14 cellular contexts compared by ENCODE assay signal in the genomic region with DNA sequence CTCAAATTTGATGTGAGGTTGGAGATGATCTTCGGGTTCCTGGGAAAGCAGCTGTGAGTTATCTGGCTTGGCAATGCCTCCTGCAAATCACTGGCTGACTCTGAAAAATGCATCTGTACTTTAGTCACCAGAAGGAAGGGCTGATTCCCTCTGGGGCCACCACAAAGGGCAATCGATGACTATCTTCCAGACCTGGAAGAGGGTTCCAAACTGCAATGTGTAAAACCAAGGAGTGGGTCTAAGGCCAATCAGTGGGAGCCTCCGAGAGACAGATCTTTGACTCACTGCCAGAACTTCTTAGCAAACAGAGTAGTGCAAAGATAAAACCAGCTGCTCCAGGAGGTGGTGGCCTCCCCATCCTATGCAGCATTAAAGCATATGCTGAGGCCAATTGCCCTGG. TPM values are rescaled to one million over a fixed set of nuclear protein-coding genes. Genes with fewer than 3 reads are reported as not detected.
DNase-seq lines count a peak whose midpoint lies in the region; TF ChIP-seq lines count a peak whose summit lies in the region.
"Had no signal": no experiment of that assay in that cellular context is flagged by ENCODE, and none has a peak within 500 bp of the region (broad histone marks: within the 10 kb centered on the region; RNA-seq: fewer than 3 reads in every experiment).

No MANE protein-coding gene starts in this region.

- peaks cover 9% of the 10 kb centered on the region for H3K27me3 Mint-ChIP-seq in chondrocyte (ENCODE audit: low read depth)
- H3K27me3 Mint-ChIP-seq in immature natural killer cell (ENCODE audit: low read depth in 3 of 3): peaks cover 8 to 15% (median 8%) of the 10 kb centered on the region in 3 donors

- TF ChIP-seq CTCF in NB4 (IDR thresholded peaks at IDR 0.05; ENCODE audit: low read depth, low read length): no peak
- TF ChIP-seq CTCF in chondrocyte (IDR thresholded peaks at IDR 0.05): no peak
- TF ChIP-seq CTCF in neutrophil (IDR thresholded peaks at IDR 0.05): no peak

- H3K4me3 ChIP-seq in NB4 (ENCODE audit: low read depth, low read length): no peak overlapping the region
- no peak overlapping the region for H3K4me3 ChIP-seq in neutrophil (ENCODE audit: low read depth in 1 of 2, low read length in 1 of 2)
- H3K4me3 ChIP-seq: tibial nerve had no signal

- H3K4me3 Mint-ChIP-seq in chondrocyte (ENCODE audit: unreplicated experiment): no peak overlapping the region
- no peak overlapping the region for H3K4me3 Mint-ChIP-seq in immature natural killer cell

- peak overlapping the region; percentile 20 for H3K27ac Mint-ChIP-seq in chondrocyte (ENCODE audit: unreplicated experiment)
- H3K27ac Mint-ChIP-seq in immature natural killer cell: no peak overlapping the region

- H3K9me3 Mint-ChIP-seq in chondrocyte (ENCODE audit: low read depth): no peaks in the 10 kb centered on the region
- H3K9me3 Mint-ChIP-seq in immature natural killer cell: no peaks in the 10 kb centered on the region

- H3K9me3 ChIP-seq in neutrophil: no peaks in the 10 kb centered on the region
- H3K9me3 ChIP-seq: tibial nerve had no signal

- H3K4me1 Mint-ChIP-seq in chondrocyte (ENCODE audit: low read depth) (peaks cover 16% of the 10 kb centered on the region), immature natural killer cell (no peaks in the 10 kb centered on the region)

- H3K36me3 Mint-ChIP-seq in chondrocyte (ENCODE audit: low read depth) (no peaks in the 10 kb centered on the region), immature natural killer cell (no peaks in the 10 kb centered on the region)

- no peaks in the 10 kb centered on the region for H3K36me3 ChIP-seq in neutrophil
- H3K36me3 ChIP-seq: tibial nerve had no signal

- H3K4me1 ChIP-seq in neutrophil (ENCODE audit: control insufficient read depth in 1 of 2, insufficient read depth in 1 of 2, low read depth in 1 of 2, low read length in 1 of 2): peaks cover 25 to 33% of the 10 kb centered on the region in 2 experiments
- H3K4me1 ChIP-seq: tibial nerve had no signal

- H3K27me3 ChIP-seq in neutrophil: no peaks in the 10 kb centered on the region
- H3K27me3 ChIP-seq: tibial nerve had no signal

- H3K27ac ChIP-seq in neutrophil: peak overlapping the region; percentile 90
- H3K27ac ChIP-seq: 22Rv1, tibial nerve had no signal

- no peak for TF ChIP-seq POLR2A in NB4 (IDR thresholded peaks at IDR 0.05; ENCODE audit: extremely low read depth, insufficient read length)

- DNase-seq in DMS53 (lab: John Stamatoyannopoulos, UW) (peak; percentile 29), DMS53 treated with DMSO at 0.1 percent for 48 hours (lab: John Stamatoyannopoulos, UW; ENCODE audit: unreplicated experiment) (no peak), NB4 (ENCODE audit: low read depth) (peak; percentile 26), chondrocyte (ENCODE audit: low spot score) (no peak), C1 segment of cervical spinal cord (lab: John Stamatoyannopoulos, UW) (no peak), GM19238 (ENCODE audit: insufficient read length, low spot score) (no peak), immature natural killer cell (no peak)
- DNase-seq: caudate nucleus, NCI-H1092 treated with DMSO at 0.1 percent for 48 hours, NCI-H526, SIG-M5 had no signal

RNA-seq across cellular contexts. Expression of a gene that starts 29.1 kb away (rescaled TPM):
- 24.5 to 30.2 TPM (median 28.2 TPM) in 3 replicates for total RNA-seq in chondrocyte
- polyA plus RNA-seq in immature natural killer cell: 10 to 100 TPM; 13.3 to 19.1 (median 18.3) TPM

Comparison
In these comparisons a context has a peak if more than half of its experiments do, and no peak if none do; other contexts are left out.
1. DNase-seq: peak in DMS53 (single experiment) and NB4 (single experiment); none in DMS53 treated with DMSO at 0.1 percent for 48 hours (single experiment), chondrocyte (single experiment), C1 segment of cervical spinal cord (0 of 14), GM19238 (single experiment) and immature natural killer cell (0 of 3).